Comparison of ENCODE assay signal across 8 cellular contexts in genomic region chr4:108173599-108174057, GRCh38. TPM values are rescaled to one million over a fixed set of nuclear protein-coding genes. Genes with fewer than 3 reads are reported as not detected.
DNase-seq lines count a peak whose midpoint lies in the region; ATAC-seq and TF ChIP-seq lines count a peak whose summit lies in the region.

No MANE protein-coding gene starts in this region.

- no peaks in the 10 kb centered on the region for H3K36me3 ChIP-seq in transverse colon

- no peaks in the 10 kb centered on the region for H3K9me3 ChIP-seq in transverse colon

- no peak for TF ChIP-seq CTCF in transverse colon (IDR thresholded peaks at IDR 0.05)

- no peak for ATAC-seq in activated T-cell treated with anti-CD3 and anti-CD28 coated beads, Interleukin-2, amount 50 U/mL, for 72 hours (replicated peaks in 1 of 2)
- ATAC-seq in activated naive CD8-positive, alpha-beta T cell treated with anti-CD3 and anti-CD28 coated beads, Interleukin-2, amount 10 ng/mL, durations not matched to agents 7 days and 5 days (ENCODE audit: low read depth), result no peak
- ATAC-seq in memory B cell (ENCODE audit: low read depth) (no peak), left lobe of liver (no peak)

- H3K4me1 Mint-ChIP-seq in activated T-cell treated with anti-CD3 and anti-CD28 coated beads, Interleukin-2, amount 50 U/mL, for 72 hours (ENCODE audit: low read depth), result peaks cover 59% of the 10 kb centered on the region
- peaks cover 44% of the 10 kb centered on the region for H3K4me1 Mint-ChIP-seq in activated naive CD8-positive, alpha-beta T cell treated with anti-CD3 and anti-CD28 coated beads, Interleukin-2, amount 10 ng/mL, durations not matched to agents 7 days and 5 days
- peaks cover 12% of the 10 kb centered on the region for H3K4me1 Mint-ChIP-seq in memory B cell

- TF ChIP-seq EP300 in transverse colon (IDR thresholded peaks at IDR 0.05; ENCODE audit: low read depth), result no peak

- POLR2A ChIA-PET in activated naive CD8-positive, alpha-beta T cell treated with anti-CD3 and anti-CD28 coated beads, Interleukin-2, amount 10 ng/mL, durations not matched to agents 7 days and 5 days (lab: Charles Lee), result interaction anchor here (0.8 to 2.3 kb wide), 11 partner anchors 10 to 169 kb away, joined by 3 to 13 read pairs (median 4); no protein-coding TSS in a partner anchor

- no peak overlapping the region for H3K27ac ChIP-seq in transverse colon

- H3K27ac Mint-ChIP-seq in activated T-cell treated with anti-CD3 and anti-CD28 coated beads, Interleukin-2, amount 50 U/mL, for 72 hours, result peak overlapping the region; percentile 94
- H3K27ac Mint-ChIP-seq in activated naive CD8-positive, alpha-beta T cell treated with anti-CD3 and anti-CD28 coated beads, Interleukin-2, amount 10 ng/mL, durations not matched to agents 7 days and 5 days, result peak overlapping the region; percentile 89
- H3K27ac Mint-ChIP-seq in memory B cell, result no peak overlapping the region

- H3K4me1 ChIP-seq in transverse colon, result peaks cover 0 to 35% (median 26%) of the 10 kb centered on the region in 4 donors

- peaks cover 8% of the 10 kb centered on the region for H3K27me3 Mint-ChIP-seq in activated T-cell treated with anti-CD3 and anti-CD28 coated beads, Interleukin-2, amount 50 U/mL, for 72 hours (ENCODE audit: low read depth)
- H3K27me3 Mint-ChIP-seq in activated naive CD8-positive, alpha-beta T cell treated with anti-CD3 and anti-CD28 coated beads, Interleukin-2, amount 10 ng/mL, durations not matched to agents 7 days and 5 days, result peaks cover 5% of the 10 kb centered on the region
- peaks cover 26% of the 10 kb centered on the region for H3K27me3 Mint-ChIP-seq in memory B cell

- H3K9me3 Mint-ChIP-seq in activated T-cell treated with anti-CD3 and anti-CD28 coated beads, Interleukin-2, amount 50 U/mL, for 72 hours, result no peaks in the 10 kb centered on the region
- H3K9me3 Mint-ChIP-seq in activated naive CD8-positive, alpha-beta T cell treated with anti-CD3 and anti-CD28 coated beads, Interleukin-2, amount 10 ng/mL, durations not matched to agents 7 days and 5 days, result no peaks in the 10 kb centered on the region
- H3K9me3 Mint-ChIP-seq in memory B cell, result no peaks in the 10 kb centered on the region

- WGBS in transverse colon (ENCODE audit: low coverage in 1 of 2), 2 donors, result 62 to 69% methylated on average over 11 of the region's 11 CpGs

- in situ Hi-C loops in transverse colon (cut with MboI; ENCODE audit: low pct_ligation_motif_present in 1 of 4, low pct_unique_long_range_greater_than_20kb in 1 of 4, low sequenced_read_pairs in 3 of 4), result no loop called here

- TF ChIP-seq POLR2A in transverse colon (IDR thresholded peaks at IDR 0.05), result no peak

- peaks cover 66% of the 10 kb centered on the region for H3K27me3 ChIP-seq in transverse colon

- H3K4me3 ChIP-seq in transverse colon, result peak overlapping the region; percentile 28 to 63 (median 44)

- peak overlapping the region; percentile 100 for H3K4me3 Mint-ChIP-seq in activated T-cell treated with anti-CD3 and anti-CD28 coated beads, Interleukin-2, amount 50 U/mL, for 72 hours
- H3K4me3 Mint-ChIP-seq in activated naive CD8-positive, alpha-beta T cell treated with anti-CD3 and anti-CD28 coated beads, Interleukin-2, amount 10 ng/mL, durations not matched to agents 7 days and 5 days, result peak overlapping the region; percentile 99
- H3K4me3 Mint-ChIP-seq in memory B cell, result peak overlapping the region; percentile 72

- DNase-seq in activated T-cell treated with anti-CD3 and anti-CD28 coated beads, Interleukin-2, amount 50 U/mL, for 72 hours, result no peak
- DNase-seq in activated T-cell treated with anti-CD3 and anti-CD28 coated beads, Interleukin-2, amount 50 U/mL, for 48 hours, result no peak
- DNase-seq in activated naive CD8-positive, alpha-beta T cell treated with anti-CD3 and anti-CD28 coated beads, Interleukin-2, amount 10 ng/mL, durations not matched to agents 7 days and 5 days, result no peak
- DNase-seq in memory B cell (ENCODE audit: low spot score in 2 of 2), result no peak
- DNase-seq in transverse colon, result no peak
- no peak for DNase-seq in NCI-H1930 (lab: John Stamatoyannopoulos, UW)
- no peak for DNase-seq in pons (ENCODE audit: low spot score)
- no peak for DNase-seq in left lobe of liver (ENCODE audit: low spot score)

- intact Hi-C loops in transverse colon (cut with DNase I; ENCODE audit: low total_unique reads), result loop anchor here (5.0 kb wide), 1 partner anchor 1286 kb away; no protein-coding TSS in a partner anchor

- peaks cover 4 to 10% of the 10 kb centered on the region in 2 donors for H3K36me3 Mint-ChIP-seq in activated T-cell treated with anti-CD3 and anti-CD28 coated beads, Interleukin-2, amount 50 U/mL, for 72 hours (ENCODE audit: insufficient read depth in 2 of 2)
- peaks cover 21% of the 10 kb centered on the region for H3K36me3 Mint-ChIP-seq in activated naive CD8-positive, alpha-beta T cell treated with anti-CD3 and anti-CD28 coated beads, Interleukin-2, amount 10 ng/mL, durations not matched to agents 7 days and 5 days
- no peaks in the 10 kb centered on the region for H3K36me3 Mint-ChIP-seq in memory B cell

RNA-seq across cellular contexts. Expression of gene LEF1, which starts 4.9 kb away (rescaled TPM):
- 100 to 1,000 TPM; 130 to 175 TPM for total RNA-seq in activated T-cell treated with anti-CD3 and anti-CD28 coated beads, Interleukin-2, amount 50 U/mL, for 72 hours
- total RNA-seq in activated naive CD8-positive, alpha-beta T cell treated with anti-CD3 and anti-CD28 coated beads, Interleukin-2, amount 10 ng/mL, durations not matched to agents 7 days and 5 days, result 100 to 1,000 TPM; 281 to 309 TPM
- 10 to 100 TPM in 1 of 4 donors, 1 to 10 TPM in 3; 1.4 to 29.2 (median 8.7) TPM for total RNA-seq in transverse colon
- total RNA-seq in left lobe of liver, result 0.73 TPM

Comparison
In these comparisons a context has a peak if more than half of its experiments do, and no peak if none do; other contexts are left out.
1. RNA of gene LEF1, which starts 4.9 kb away (total RNA-seq): 281 to 309 TPM in activated naive CD8-positive, alpha-beta T cell treated with anti-CD3 and anti-CD28 coated beads, Interleukin-2, amount 10 ng/mL, durations not matched to agents 7 days and 5 days and 130 to 175 TPM in activated T-cell treated with anti-CD3 and anti-CD28 coated beads, Interleukin-2, amount 50 U/mL, for 72 hours; 1.4 to 29.2 TPM in transverse colon and 0.73 TPM in left lobe of liver (single experiment); every median in the first group is over 4 times any median in the second.
2. Peak in every context shown above with its lines, with median percentiles within 50 percentile points of each other: H3K4me3 Mint-ChIP-seq.